ENCODE assay signal across 1 cellular context in the genomic region with DNA sequence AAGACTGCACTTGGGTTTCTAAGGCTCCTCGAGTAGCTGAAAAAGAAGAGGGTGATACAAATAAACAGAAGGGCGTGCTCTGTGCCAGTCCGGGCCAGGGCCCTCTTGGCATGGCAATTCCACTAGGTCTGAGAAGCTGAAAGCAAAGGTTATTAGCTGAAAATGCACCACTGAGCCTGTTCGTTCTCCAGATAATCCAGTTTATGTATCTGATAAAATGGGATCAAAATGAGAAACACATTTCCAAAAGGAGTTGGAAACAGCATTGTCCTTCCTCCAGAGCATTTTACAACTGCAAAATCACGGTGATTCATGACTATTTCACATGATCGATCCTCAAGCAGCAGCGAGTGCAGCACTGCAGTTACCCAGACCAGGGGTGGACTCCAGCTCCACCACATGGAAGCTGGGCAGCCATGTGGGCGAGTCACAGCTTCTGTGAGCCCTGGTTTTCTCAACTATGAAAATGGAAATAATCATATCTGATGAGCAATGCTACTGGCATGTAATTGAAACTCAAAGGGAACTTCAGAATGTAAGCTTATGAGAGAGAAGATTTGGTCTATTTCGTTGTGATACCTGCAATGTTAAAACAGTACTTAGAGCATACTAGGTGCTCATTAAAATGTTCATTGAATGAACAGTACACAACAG.
TF ChIP-seq lines count a peak whose summit lies in the region.

No MANE protein-coding gene starts in this region.

TF ChIP-seq in SK-N-SH, 30 proteins besides CTCF, POLR2A, EP300 and RAD21 (continued from another document):
- TF ChIP-seq, protein P1, sequence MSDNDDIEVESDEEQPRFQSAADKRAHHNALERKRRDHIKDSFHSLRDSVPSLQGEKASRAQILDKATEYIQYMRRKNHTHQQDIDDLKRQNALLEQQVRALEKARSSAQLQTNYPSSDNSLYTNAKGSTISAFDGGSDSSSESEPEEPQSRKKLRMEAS (IDR thresholded peaks at IDR 0.05; ENCODE audit: low read depth), result peak; percentile 67
- TF ChIP-seq FOXM1 (IDR thresholded peaks at IDR 0.05; ENCODE audit: low read depth) (no peak), PBX3 (IDR thresholded peaks at IDR 0.05) (0 out of 2 replicates have a peak, but pooled peaks have one; percentile 4), GATA2 (CRISPR knock-in tag; IDR thresholded peaks at IDR 0.05) (peak; percentile 92), GABPA (IDR thresholded peaks at IDR 0.05; ENCODE audit: low read depth) (no peak)
